1 cellular context compared by ENCODE assay signal in the genomic region with DNA sequence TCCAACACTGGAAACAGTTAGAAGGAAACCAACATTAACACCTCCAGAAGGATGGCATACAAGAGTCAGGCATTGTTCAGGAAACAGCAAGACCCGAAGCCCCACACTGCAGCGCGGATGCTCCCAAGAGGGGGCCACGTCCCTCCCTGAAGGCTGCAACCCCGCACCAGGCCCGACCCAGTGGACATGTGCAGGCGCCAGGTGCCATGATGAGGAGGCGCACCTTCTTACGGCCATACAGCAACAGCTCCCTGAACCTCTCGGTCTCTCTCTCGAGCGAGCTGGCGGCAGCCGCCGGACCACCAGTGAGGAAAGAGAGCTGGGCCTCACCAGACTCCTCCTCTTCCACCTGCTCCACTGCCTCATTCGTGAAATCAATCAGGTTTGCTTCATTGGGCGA.
TF ChIP-seq lines count a peak whose summit lies in the region.

No MANE protein-coding gene starts in this region.

TF ChIP-seq in K562, 482 proteins besides CTCF, POLR2A, EP300 and RAD21:
- no peak for TF ChIP-seq FOXJ2 (tag; IDR thresholded peaks at IDR 0.05)
- peak; percentile 22; the same call in 1 of the 2 replicates for TF ChIP-seq RBFOX2 (IDR thresholded peaks at IDR 0.05; ENCODE audit: low read depth, low read length)
